11 cellular contexts compared by ENCODE assay signal in genomic region chr11:11263238-11264030, GRCh38.
DNase-seq lines count a peak whose midpoint lies in the region; ATAC-seq, FAIRE-seq and TF ChIP-seq lines count a peak whose summit lies in the region.
"Had no signal": no experiment of that assay in that cellular context is flagged by ENCODE, and none has a peak within 500 bp of the region (broad histone marks: within the 10 kb centered on the region; RNA-seq: fewer than 3 reads in every experiment).

No MANE protein-coding gene starts in this region.

- H3K4me1 ChIP-seq in PC-3 (ENCODE audit: insufficient read depth, low read length) (peaks cover 38% of the 10 kb centered on the region), kidney (ENCODE audit: control insufficient read depth in 1 of 2, insufficient read depth in 1 of 2, low read depth in 1 of 2, low read length in 2 of 2) (peaks cover 0 to 4% of the 10 kb centered on the region in 2 donors), HepG2 (ENCODE audit: insufficient read depth, low read length) (no peaks in the 10 kb centered on the region)

- H3K9me3 ChIP-seq in PC-3 (ENCODE audit: low read length) (no peaks in the 10 kb centered on the region), kidney (ENCODE audit: control insufficient read depth in 1 of 2, low read length in 2 of 2) (no peaks in the 10 kb centered on the region), HepG2 (ENCODE audit: low read length) (no peaks in the 10 kb centered on the region)

- H3K4me2 ChIP-seq in PC-3 (ENCODE audit: low read length) (no peak overlapping the region), HepG2 (ENCODE audit: low read depth, low read length) (no peak overlapping the region)

- H2AFZ ChIP-seq in PC-3 (ENCODE audit: low read length): no peak overlapping the region
- no peak overlapping the region for H2AFZ ChIP-seq in HepG2 (ENCODE audit: low read length)

- 4% methylated on average over 8 of the region's 8 CpGs for WGBS in HepG2 (ENCODE audit: low lambda C conversion rate)

- H4K20me1 ChIP-seq in PC-3 (ENCODE audit: low read length) (no peaks in the 10 kb centered on the region), HepG2 (ENCODE audit: insufficient read depth, low read length) (no peaks in the 10 kb centered on the region)

- TF ChIP-seq POLR2A in HepG2 (IDR thresholded peaks at IDR 0.05; ENCODE audit: insufficient read depth in 1 of 2, low read depth in 2 of 2, low read length in 2 of 2): no peak

- H3K27ac ChIP-seq in PC-3 (ENCODE audit: low read length): no peak overlapping the region
- no peak overlapping the region for H3K27ac ChIP-seq in kidney (ENCODE audit: low read depth in 2 of 2, low read length in 2 of 2)
- no peak overlapping the region for H3K27ac ChIP-seq in HepG2 (ENCODE audit: extremely low read length, insufficient read depth, low read length)

- no peaks in the 10 kb centered on the region for H3K9me2 ChIP-seq in PC-3 (replicated peaks; ENCODE audit: low read length)

- TF ChIP-seq RAD21 in HepG2 (CRISPR knock-in tag; IDR thresholded peaks at IDR 0.05): no peak

- no peak overlapping the region for H3K4me3 ChIP-seq in PC-3 (ENCODE audit: low read length)
- H3K4me3 ChIP-seq in kidney (ENCODE audit: low read length in 2 of 2): no peak overlapping the region
- H3K4me3 ChIP-seq in HepG2 (replicated peaks in 1 of 3; ENCODE audit: insufficient read depth in 1 of 3, low read depth in 2 of 3, low read length in 3 of 3): no peak overlapping the region

- TF ChIP-seq CTCF in PC-3 (conservative IDR thresholded peaks at IDR 0.05; ENCODE audit: low read depth, low read length) (no peak), kidney (IDR thresholded peaks at IDR 0.05; ENCODE audit: borderline replicate concordance, extremely low read depth, insufficient read depth) (no peak), HepG2 (CRISPR knock-in tag; IDR thresholded peaks at IDR 0.05) (no peak)

- H3K79me2 ChIP-seq in PC-3 (ENCODE audit: low read length): no peaks in the 10 kb centered on the region
- H3K79me2 ChIP-seq in HepG2 (ENCODE audit: insufficient read depth, low read length): no peaks in the 10 kb centered on the region

- H3K9ac ChIP-seq in PC-3 (ENCODE audit: low read length) (no peak overlapping the region), kidney (ENCODE audit: low read length in 2 of 2) (no peak overlapping the region), HepG2 (ENCODE audit: insufficient read depth, low read depth, low read length) (no peak overlapping the region)

- no peak for ATAC-seq in PC-3
- no peak for ATAC-seq in HepG2
- no peak for ATAC-seq in HG03095 (IDR thresholded peaks at IDR 0.05; ENCODE audit: unreplicated experiment)
- ATAC-seq: natural killer cell; stimulated activated memory B cell treated with anti-CD40 and anti-IgM and Interleukin-4, amounts not matched to agents 10 μg/mL and 1 μg/mL and 100 μg/mL, for 72 hours; T-cell had no signal

- FAIRE-seq in kidney (lab: Jason Lieb, UNC) (no peak), HepG2 (lab: Jason Lieb, UNC) (no peak)

- no peaks in the 10 kb centered on the region for H3K36me3 ChIP-seq in PC-3 (ENCODE audit: low read depth, low read length)
- H3K36me3 ChIP-seq in kidney (ENCODE audit: control insufficient read depth in 1 of 2, insufficient read depth in 2 of 2, low read length in 2 of 2): peaks cover 0 to 2% of the 10 kb centered on the region in 2 donors
- no peaks in the 10 kb centered on the region for H3K36me3 ChIP-seq in HepG2 (replicated peaks in 1 of 2; ENCODE audit: control insufficient read depth in 1 of 2, insufficient read depth in 2 of 2, low read length in 2 of 2)

- in situ Hi-C loops in HepG2 (cut with HindIII; ENCODE audit: extremely low pct_ligation_motif_present, low pct_unique_long_range_greater_than_20kb): loop anchor here (10.0 kb wide), 1 partner anchor 239 kb away; no protein-coding TSS in a partner anchor

- H3F3A ChIP-seq in PC-3 (ENCODE audit: low read length, unreplicated experiment): no peaks in the 10 kb centered on the region

- intact Hi-C loops in PC-3 (cut with micrococcal nuclease) (no loop called here), kidney (cut with DNase I) (no loop called here), HepG2 (cut with micrococcal nuclease; ENCODE audit: unreplicated experiment) (no loop called here)

- TF ChIP-seq EP300 in HepG2 (IDR thresholded peaks at IDR 0.05; ENCODE audit: low read depth in 2 of 2, low read length in 2 of 2): no peak
- TF ChIP-seq EP300 in HepG2 (CRISPR knock-in tag; IDR thresholded peaks at IDR 0.05; ENCODE audit: borderline replicate concordance): no peak

- POLR2A ChIA-PET in PC-3 (lab: Charles Lee; ENCODE audit: unreplicated experiment): no interaction called here
- POLR2A ChIA-PET in HepG2 (lab: Yijun Ruan, JAX): no interaction called here

- DNase-seq in DMS153 (lab: John Stamatoyannopoulos, UW): peak; percentile 81
- peak; percentile 82 for DNase-seq in NCI-H1092 treated with DMSO at 0.1 percent for 48 hours (lab: John Stamatoyannopoulos, UW)
- peak; percentile 15 for DNase-seq in PC-3
- DNase-seq in iPS-NIHi7 (ENCODE audit: extremely low spot score): peak; percentile 49
- DNase-seq in kidney: no peak
- DNase-seq in NOMO-1 (lab: John Stamatoyannopoulos, UW; ENCODE audit: unreplicated experiment in 2 of 2): no peak
- DNase-seq in HepG2 (ENCODE audit: low spot score): no peak
- DNase-seq: natural killer cell, T-cell had no signal

- no peaks in the 10 kb centered on the region for H3K27me3 ChIP-seq in PC-3 (ENCODE audit: low read length)
- H3K27me3 ChIP-seq in HepG2 (ENCODE audit: control insufficient read depth in 1 of 2, insufficient read depth in 2 of 2, low read length in 2 of 2): no peaks in the 10 kb centered on the region; a peak in 1 of 5 replicates

- BruUV-seq in PC-3 (replicated peaks; lab: Mats Ljungman, UMichigan) (no TSS peak), HepG2 (replicated peaks; lab: Mats Ljungman, UMichigan) (no TSS peak)

- CTCF ChIA-PET in PC-3 (lab: Charles Lee) (no interaction called here), HepG2 (lab: Yijun Ruan, JAX; ENCODE audit: low intra/inter-chr PET ratio, low total read pairs) (no interaction called here)

TF ChIP-seq in HepG2, 621 proteins besides CTCF, POLR2A, EP300 and RAD21 (continues in another document):
- TF ChIP-seq ARHGAP35 (CRISPR knock-in tag; IDR thresholded peaks at IDR 0.05; ENCODE audit: borderline replicate concordance) (no peak), THAP7 (CRISPR knock-in tag; IDR thresholded peaks at IDR 0.05) (no peak), ZNF326 (CRISPR knock-in tag; IDR thresholded peaks at IDR 0.05; ENCODE audit: borderline replicate concordance) (no peak), SIN3B (IDR thresholded peaks at IDR 0.05; ENCODE audit: low read length) (no peak), PREB (CRISPR knock-in tag; IDR thresholded peaks at IDR 0.05) (no peak), SMYD3 (CRISPR knock-in tag; IDR thresholded peaks at IDR 0.05) (no peak), SRF (IDR thresholded peaks at IDR 0.05; ENCODE audit: low read depth, low read length) (no peak), YEATS4 (CRISPR knock-in tag; IDR thresholded peaks at IDR 0.05; ENCODE audit: borderline replicate concordance) (no peak), HMG20B (CRISPR knock-in tag; conservative IDR thresholded peaks at IDR 0.05) (no peak), HDAC1 (CRISPR knock-in tag; IDR thresholded peaks at IDR 0.05) (no peak), U2AF1 (optimal IDR thresholded peaks at IDR 0.05; ENCODE audit: low read depth, low read length) (no peak), ZUFSP (CRISPR knock-in tag; IDR thresholded peaks at IDR 0.05; ENCODE audit: borderline replicate concordance) (no peak), GMEB1 (CRISPR knock-in tag; IDR thresholded peaks at IDR 0.05; ENCODE audit: borderline replicate concordance) (no peak)

Comparison
In these comparisons a context has a peak if more than half of its experiments do, and no peak if none do; other contexts are left out.
1. DNase-seq: peak in DMS153 (single experiment), NCI-H1092 treated with DMSO at 0.1 percent for 48 hours (single experiment), PC-3 (single experiment) and iPS-NIHi7 (single experiment); none in kidney (single experiment), NOMO-1 (0 of 2) and HepG2 (single experiment).